ENCODE assay signal across 2 cellular contexts in genomic region chr9:6764570-6765334, GRCh38.
TF ChIP-seq lines count a peak whose summit lies in the region.

No MANE protein-coding gene starts in this region.

TF ChIP-seq in HCT116, 20 proteins besides CTCF, POLR2A, EP300 and RAD21:
- TF ChIP-seq SP1 (IDR thresholded peaks at IDR 0.05; ENCODE audit: low read depth) (no peak), EGR1 (IDR thresholded peaks at IDR 0.05; ENCODE audit: low read depth) (no peak), ZFX (IDR thresholded peaks at IDR 0.05) (no peak), SRF (IDR thresholded peaks at IDR 0.05; ENCODE audit: low read depth) (no peak), CBX3 (IDR thresholded peaks at IDR 0.05; ENCODE audit: low read depth) (no peak), CEBPB (IDR thresholded peaks at IDR 0.05; ENCODE audit: low read depth) (no peak), REST (IDR thresholded peaks at IDR 0.05; ENCODE audit: low read depth) (no peak), EZH2phosphoT487 (IDR thresholded peaks at IDR 0.05; ENCODE audit: borderline replicate concordance) (no peak), ZNF274 (IDR thresholded peaks at IDR 0.05; ENCODE audit: low read depth, low read length) (no peak), YY1 (IDR thresholded peaks at IDR 0.05; ENCODE audit: extremely low read depth, insufficient replicate concordance, low read depth, low read length) (no peak), POLR2AphosphoS5 (IDR thresholded peaks at IDR 0.05; ENCODE audit: low read depth, low read length) (no peak)
- TF ChIP-seq, protein P1, sequence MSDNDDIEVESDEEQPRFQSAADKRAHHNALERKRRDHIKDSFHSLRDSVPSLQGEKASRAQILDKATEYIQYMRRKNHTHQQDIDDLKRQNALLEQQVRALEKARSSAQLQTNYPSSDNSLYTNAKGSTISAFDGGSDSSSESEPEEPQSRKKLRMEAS (IDR thresholded peaks at IDR 0.05), result no peak
- TF ChIP-seq, protein P2, sequence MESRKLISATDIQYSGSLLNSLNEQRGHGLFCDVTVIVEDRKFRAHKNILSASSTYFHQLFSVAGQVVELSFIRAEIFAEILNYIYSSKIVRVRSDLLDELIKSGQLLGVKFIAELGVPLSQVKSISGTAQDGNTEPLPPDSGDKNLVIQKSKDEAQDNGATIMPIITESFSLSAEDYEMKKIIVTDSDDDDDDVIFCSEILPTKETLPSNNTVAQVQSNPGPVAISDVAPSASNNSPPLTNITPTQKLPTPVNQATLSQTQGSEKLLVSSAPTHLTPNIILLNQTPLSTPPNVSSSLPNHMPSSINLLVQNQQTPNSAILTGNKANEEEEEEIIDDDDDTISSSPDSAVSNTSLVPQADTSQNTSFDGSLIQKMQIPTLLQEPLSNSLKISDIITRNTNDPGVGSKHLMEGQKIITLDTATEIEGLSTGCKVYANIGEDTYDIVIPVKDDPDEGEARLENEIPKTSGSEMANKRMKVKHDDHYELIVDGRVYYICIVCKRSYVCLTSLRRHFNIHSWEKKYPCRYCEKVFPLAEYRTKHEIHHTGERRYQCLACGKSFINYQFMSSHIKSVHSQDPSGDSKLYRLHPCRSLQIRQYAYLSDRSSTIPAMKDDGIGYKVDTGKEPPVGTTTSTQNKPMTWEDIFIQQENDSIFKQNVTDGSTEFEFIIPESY (IDR thresholded peaks at IDR 0.05; ENCODE audit: extremely low read depth, insufficient replicate concordance, low read length), result no peak
- TF ChIP-seq, protein P3, sequence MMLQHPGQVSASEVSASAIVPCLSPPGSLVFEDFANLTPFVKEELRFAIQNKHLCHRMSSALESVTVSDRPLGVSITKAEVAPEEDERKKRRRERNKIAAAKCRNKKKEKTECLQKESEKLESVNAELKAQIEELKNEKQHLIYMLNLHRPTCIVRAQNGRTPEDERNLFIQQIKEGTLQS (IDR thresholded peaks at IDR 0.05), result no peak

TF ChIP-seq in K562, 482 proteins besides CTCF, POLR2A, EP300 and RAD21:
- TF ChIP-seq ZNF316 (IDR thresholded peaks at IDR 0.05), result peak; percentile 62
- peak; percentile 23; the same call in 1 of the 2 replicates for TF ChIP-seq JUND (IDR thresholded peaks at IDR 0.05; ENCODE audit: borderline replicate concordance, low read depth, low read length)
- TF ChIP-seq JUND (tag; IDR thresholded peaks at IDR 0.05; ENCODE audit: borderline replicate concordance, low read depth, low read length), result peak; percentile 55; the same call in 1 of the 3 replicates
- no peak for TF ChIP-seq GATAD2A (IDR thresholded peaks at IDR 0.05)
- TF ChIP-seq, protein P3 (IDR thresholded peaks at IDR 0.05), result peak; percentile 77
- TF ChIP-seq, protein P3 (CRISPR knock-in tag; conservative IDR thresholded peaks at IDR 0.05), result no peak
- TF ChIP-seq ARNT (IDR thresholded peaks at IDR 0.05), result no peak
- no peak for TF ChIP-seq NR4A1 (CRISPR knock-in tag; IDR thresholded peaks at IDR 0.05)
- TF ChIP-seq NR4A1 (tag; IDR thresholded peaks at IDR 0.05), result no peak
- peak; percentile 67 for TF ChIP-seq C11orf30 (IDR thresholded peaks at IDR 0.05; ENCODE audit: low read depth)
- no peak for TF ChIP-seq CREB3 (tag; conservative IDR thresholded peaks at IDR 0.05; ENCODE audit: low read depth)
- TF ChIP-seq, protein P4, sequence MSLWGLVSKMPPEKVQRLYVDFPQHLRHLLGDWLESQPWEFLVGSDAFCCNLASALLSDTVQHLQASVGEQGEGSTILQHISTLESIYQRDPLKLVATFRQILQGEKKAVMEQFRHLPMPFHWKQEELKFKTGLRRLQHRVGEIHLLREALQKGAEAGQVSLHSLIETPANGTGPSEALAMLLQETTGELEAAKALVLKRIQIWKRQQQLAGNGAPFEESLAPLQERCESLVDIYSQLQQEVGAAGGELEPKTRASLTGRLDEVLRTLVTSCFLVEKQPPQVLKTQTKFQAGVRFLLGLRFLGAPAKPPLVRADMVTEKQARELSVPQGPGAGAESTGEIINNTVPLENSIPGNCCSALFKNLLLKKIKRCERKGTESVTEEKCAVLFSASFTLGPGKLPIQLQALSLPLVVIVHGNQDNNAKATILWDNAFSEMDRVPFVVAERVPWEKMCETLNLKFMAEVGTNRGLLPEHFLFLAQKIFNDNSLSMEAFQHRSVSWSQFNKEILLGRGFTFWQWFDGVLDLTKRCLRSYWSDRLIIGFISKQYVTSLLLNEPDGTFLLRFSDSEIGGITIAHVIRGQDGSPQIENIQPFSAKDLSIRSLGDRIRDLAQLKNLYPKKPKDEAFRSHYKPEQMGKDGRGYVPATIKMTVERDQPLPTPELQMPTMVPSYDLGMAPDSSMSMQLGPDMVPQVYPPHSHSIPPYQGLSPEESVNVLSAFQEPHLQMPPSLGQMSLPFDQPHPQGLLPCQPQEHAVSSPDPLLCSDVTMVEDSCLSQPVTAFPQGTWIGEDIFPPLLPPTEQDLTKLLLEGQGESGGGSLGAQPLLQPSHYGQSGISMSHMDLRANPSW (CRISPR knock-in tag; IDR thresholded peaks at IDR 0.05), result no peak
- TF ChIP-seq JUNB (CRISPR knock-in tag; conservative IDR thresholded peaks at IDR 0.05), result peak; percentile 52; the same call in 1 of the 2 replicates
- TF ChIP-seq FOSL1 (tag; conservative IDR thresholded peaks at IDR 0.05), result peak; percentile 23
- peak; percentile 25; the same call in 1 of the 2 replicates for TF ChIP-seq MAFG (tag; conservative IDR thresholded peaks at IDR 0.05)
- TF ChIP-seq PCBP2 (IDR thresholded peaks at IDR 0.05; ENCODE audit: low read depth, low read length, poor library complexity, severe bottlenecking), result no peak
- no peak for TF ChIP-seq MEIS2 (IDR thresholded peaks at IDR 0.05; ENCODE audit: partially characterized antibody)
